Comparison of ENCODE assay signal across 8 cellular contexts in the genomic region with DNA sequence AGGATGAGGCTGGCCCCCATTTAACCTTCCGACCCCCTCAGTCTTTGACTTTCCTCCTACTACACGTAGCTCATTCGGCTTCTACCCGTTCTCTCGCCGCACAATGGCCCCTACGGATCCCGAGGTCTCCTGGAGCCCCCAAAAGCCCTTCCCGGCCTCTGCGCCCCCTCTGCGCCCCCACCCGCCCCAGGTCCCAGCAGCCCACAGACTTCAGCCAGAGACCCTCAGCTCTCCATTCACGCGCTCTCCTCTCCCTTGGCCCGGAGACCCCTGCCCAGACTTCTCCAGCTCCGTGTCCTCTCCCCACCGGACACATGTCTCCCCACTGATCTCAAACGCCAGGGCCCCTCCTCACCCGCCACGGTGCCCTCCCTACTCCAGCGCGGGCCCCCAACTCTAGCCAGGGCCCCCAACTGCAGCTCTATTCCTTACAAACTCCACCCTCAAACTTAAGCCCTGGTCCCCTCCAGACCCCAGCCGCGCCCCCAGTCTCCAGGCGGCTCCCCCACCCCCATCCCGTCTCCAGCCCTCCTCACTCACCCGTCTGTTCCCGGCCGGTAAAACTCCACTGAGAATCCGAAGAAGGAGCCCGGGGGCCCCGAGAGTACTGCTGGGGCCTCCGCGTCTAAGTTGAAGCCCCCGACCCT. TPM values are rescaled to one million over a fixed set of nuclear protein-coding genes. Genes with fewer than 3 reads are reported as not detected.
DNase-seq lines count a peak whose midpoint lies in the region; ATAC-seq and TF ChIP-seq lines count a peak whose summit lies in the region.

No MANE protein-coding gene starts in this region.

- no peak for DNase-seq in GM12865 (ENCODE audit: low read depth)
- DNase-seq in activated B cell treated with CpG ODN at 0.5 μM for 24 hours = no peak
- no peak for DNase-seq in left cardiac atrium
- DNase-seq in sigmoid colon = peak; percentile 68
- DNase-seq in NCI-H1092 treated with DMSO at 0.1 percent for 48 hours (lab: John Stamatoyannopoulos, UW) = no peak
- no peak for DNase-seq in activated CD8-positive, alpha-beta memory T cell treated with anti-CD3 and anti-CD28 coated beads for 24 hours
- no peak for DNase-seq in HT-29 (ENCODE audit: low spot score)
- no peak for DNase-seq in NCI-H2107 treated with DMSO at 0.1 percent for 48 hours (lab: John Stamatoyannopoulos, UW; ENCODE audit: unreplicated experiment)

- WGBS in sigmoid colon, 2 donors = 1 to 10% methylated on average over 35 of the region's 35 CpGs

- intact Hi-C loops in activated B cell treated with CpG ODN at 0.5 μM for 24 hours (cut with micrococcal nuclease) (loop anchor here (10.0 kb wide), 1 partner anchor 146 kb away; no protein-coding TSS in a partner anchor), left cardiac atrium (cut with DNase I) (no loop called here), sigmoid colon (cut with DNase I) (loop anchor here (2.0 kb wide), 1 partner anchor 14 kb away; no protein-coding TSS in a partner anchor)

- H3K4me1 ChIP-seq in sigmoid colon = peaks cover 0 to 75% (median 63%) of the 10 kb centered on the region in 4 donors

- no peak for TF ChIP-seq EP300 in sigmoid colon (IDR thresholded peaks at IDR 0.05)

- no peak for TF ChIP-seq POLR2A in sigmoid colon (IDR thresholded peaks at IDR 0.05)

- no peaks in the 10 kb centered on the region for H3K9me3 ChIP-seq in sigmoid colon

- peaks cover 20% of the 10 kb centered on the region for H3K27me3 Mint-ChIP-seq in activated B cell treated with CpG ODN at 0.5 μM for 24 hours

- H3K27ac Mint-ChIP-seq in activated B cell treated with CpG ODN at 0.5 μM for 24 hours = peak overlapping the region; percentile 50

- H3K36me3 Mint-ChIP-seq in activated B cell treated with CpG ODN at 0.5 μM for 24 hours (ENCODE audit: low read depth) = no peaks in the 10 kb centered on the region

- peak; percentile 5 for ATAC-seq in activated B cell treated with CpG ODN at 0.5 μM for 24 hours (ENCODE audit: low read depth)
- peak; percentile 11 to 27 for ATAC-seq in left cardiac atrium

- H3K4me3 ChIP-seq in GM12865 (ENCODE audit: low read depth, low read length) (peak overlapping the region; percentile 38), sigmoid colon (peak overlapping the region; percentile 96 to 100 (median 100))

- CTCF ChIA-PET in activated B cell treated with CpG ODN at 0.5 μM for 24 hours (lab: Charles Lee) = interaction anchor here (1.1 to 11.4 kb wide), 3 partner anchors 9 to 21 kb away, joined by 3 to 143 read pairs (median 3); no protein-coding TSS in a partner anchor

- H3K36me3 ChIP-seq in sigmoid colon = peaks cover 0 to 17% (median 3%) of the 10 kb centered on the region in 4 donors

- TF ChIP-seq CTCF in GM12865 (IDR thresholded peaks at IDR 0.05; ENCODE audit: insufficient read depth, low read depth, low read length, missing control alignments) (no peak), activated B cell treated with CpG ODN at 0.5 μM for 24 hours (IDR thresholded peaks at IDR 0.05) (no peak), sigmoid colon (IDR thresholded peaks at IDR 0.05) (no peak)

- peak overlapping the region; percentile 96 to 100 (median 100) for H3K27ac ChIP-seq in sigmoid colon

- H3K27me3 ChIP-seq in sigmoid colon = no peaks in the 10 kb centered on the region

- POLR2A ChIA-PET in activated B cell treated with CpG ODN at 0.5 μM for 24 hours (lab: Charles Lee) = interaction anchor here (0.6 kb wide), 1 partner anchor 88 kb away, joined by 3 read pairs; no protein-coding TSS in a partner anchor

- peak overlapping the region; percentile 83 for H3K4me3 Mint-ChIP-seq in activated B cell treated with CpG ODN at 0.5 μM for 24 hours

- peaks cover 60% of the 10 kb centered on the region for H3K4me1 Mint-ChIP-seq in activated B cell treated with CpG ODN at 0.5 μM for 24 hours

- H3K9me3 Mint-ChIP-seq in activated B cell treated with CpG ODN at 0.5 μM for 24 hours = no peaks in the 10 kb centered on the region

RNA-seq across cellular contexts. Expression of a gene that starts 0.5 kb away (rescaled TPM):
- total RNA-seq in activated B cell treated with CpG ODN at 0.5 μM for 24 hours (1.0 and 1.3 TPM in 2 replicates), left cardiac atrium (100 to 1,000 TPM in 1 of 2 donors, 10 to 100 TPM in 1; 45.7 to 133 TPM), sigmoid colon (100 to 1,000 TPM; 200 to 765 (median 459) TPM)
- polyA plus RNA-seq in sigmoid colon = 10 to 100 TPM in 1 of 3 donors, 1 to 10 TPM in 2; 7.4 to 92.7 (median 7.8) TPM
- not detected in 2 replicates for total RNA-seq in HT-29 (2014; rRNA removed; shearing (Covaris generic))

RNA-seq across cellular contexts. Expression of a gene that starts 34.0 kb away (rescaled TPM):
- total RNA-seq in activated B cell treated with CpG ODN at 0.5 μM for 24 hours = 4.6 and 5.0 TPM in 2 replicates
- 10 to 100 TPM; 20.4 to 24.2 TPM for total RNA-seq in left cardiac atrium
- 10 to 100 TPM in 2 of 4 donors, 1 to 10 TPM in 2; 5.6 to 18.6 (median 10.6) TPM for total RNA-seq in sigmoid colon
- polyA plus RNA-seq in sigmoid colon = 10 to 100 TPM in 1 of 3 donors, 1 to 10 TPM in 2; 4.4 to 19.2 (median 7.0) TPM
- 0.10 and 1.3 TPM in 2 replicates for total RNA-seq in HT-29 (2014; rRNA removed; shearing (Covaris generic))

RNA-seq across cellular contexts. Expression of a gene that starts 54.3 kb away (rescaled TPM):
- total RNA-seq in activated B cell treated with CpG ODN at 0.5 μM for 24 hours = not detected in 2 replicates
- total RNA-seq in left cardiac atrium = under 1 TPM; 0.29 to 0.55 TPM
- under 1 TPM in 1 of 4 donors, not detected in 3; 0.54 TPM for total RNA-seq in sigmoid colon
- under 1 TPM; 0.60 to 0.92 (median 0.69) TPM for polyA plus RNA-seq in sigmoid colon
- total RNA-seq in HT-29 (2014; rRNA removed; shearing (Covaris generic)) = not detected in 2 replicates

RNA-seq across cellular contexts. Expression of a gene that starts 54.8 kb away (rescaled TPM):
- total RNA-seq in activated B cell treated with CpG ODN at 0.5 μM for 24 hours (7.1 and 9.8 TPM in 2 replicates), left cardiac atrium (1 to 10 TPM in 1 of 2 donors, not detected in 1; 1.0 TPM), sigmoid colon (not detected)
- 1 to 10 TPM in 2 of 3 donors, not detected in 1; 1.4 to 3.6 TPM for polyA plus RNA-seq in sigmoid colon
- total RNA-seq in HT-29 (2014; rRNA removed; shearing (Covaris generic)) = not detected in 2 replicates

Comparison
In these comparisons a context has a peak if more than half of its experiments do, and no peak if none do; other contexts are left out.
1. RNA of a gene that starts 0.5 kb away (total RNA-seq): 200 to 765 TPM in sigmoid colon and 45.7 to 133 TPM in left cardiac atrium; 1.0 to 1.3 TPM in activated B cell treated with CpG ODN at 0.5 μM for 24 hours and not detected in HT-29; every median in the first group is over 10 times any median in the second.
2. intact Hi-C loops: an anchor here in activated B cell treated with CpG ODN at 0.5 μM for 24 hours (10.0 kb wide) and sigmoid colon (2.0 kb wide); none called in left cardiac atrium.